In the genomic region with DNA sequence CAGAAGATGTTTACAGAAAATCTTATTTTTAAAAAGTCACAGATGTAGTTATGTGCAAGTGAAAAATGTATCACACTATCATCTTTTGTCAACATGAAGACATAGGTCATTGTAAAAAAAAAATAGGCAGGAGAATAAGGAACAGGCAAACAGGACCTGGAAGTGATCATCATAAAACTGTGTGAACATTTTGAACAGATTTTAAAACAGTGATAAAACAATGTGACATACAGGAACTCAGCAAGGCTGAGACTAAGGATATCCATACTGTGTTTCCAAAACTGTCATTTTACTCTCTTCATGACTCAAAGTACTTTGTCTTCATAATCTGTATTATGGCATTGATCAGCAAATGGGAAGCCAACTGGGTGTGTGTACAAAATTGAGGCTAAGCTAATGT, we compare ENCODE assay signal across 20 cellular contexts.
DNase-seq lines count a peak whose midpoint lies in the region; ATAC-seq, FAIRE-seq and TF ChIP-seq lines count a peak whose summit lies in the region.
"Had no signal": no experiment of that assay in that cellular context is flagged by ENCODE, and none has a peak within 500 bp of the region (broad histone marks: within the 10 kb centered on the region; RNA-seq: fewer than 3 reads in every experiment).

No MANE protein-coding gene starts in this region.

- H3K27me3 ChIP-seq in A673 (replicated peaks; ENCODE audit: insufficient read depth, low read depth, low read length, poor library complexity) = no peaks in the 10 kb centered on the region
- H3K27me3 ChIP-seq in endothelial cell of umbilical vein (ENCODE audit: control insufficient read depth in 2 of 2, insufficient read depth in 2 of 2, low read length in 2 of 2) = no peaks in the 10 kb centered on the region
- no peaks in the 10 kb centered on the region for H3K27me3 ChIP-seq in aorta (ENCODE audit: control insufficient read depth in 1 of 2, insufficient read depth in 2 of 2, low read length in 1 of 2)
- no peaks in the 10 kb centered on the region for H3K27me3 ChIP-seq in thyroid gland
- H3K27me3 ChIP-seq: BLaER1 had no signal

- no peaks in the 10 kb centered on the region for H3K9me1 ChIP-seq in endothelial cell of umbilical vein (replicated peaks; ENCODE audit: control insufficient read depth, extremely low read depth, insufficient read depth, low read length)

- no peak for FAIRE-seq in endothelial cell of umbilical vein (lab: Jason Lieb, UNC)
- FAIRE-seq: GM18507, HTR-8/SVneo, K562 had no signal

- H3K4me2 ChIP-seq in endothelial cell of umbilical vein (ENCODE audit: insufficient read depth, low read length) = no peak overlapping the region
- H3K4me2 ChIP-seq: BLaER1 had no signal

- no peak for ATAC-seq in aorta (ENCODE audit: low FRiP score)
- ATAC-seq in GM19324 (IDR thresholded peaks at IDR 0.05; ENCODE audit: low FRiP score, unreplicated experiment) = no peak
- ATAC-seq: K562 had no signal

- H3K36me3 Mint-ChIP-seq in osteocyte (ENCODE audit: unreplicated experiment) = no peaks in the 10 kb centered on the region
- H3K36me3 Mint-ChIP-seq: CD4-positive, CD25-positive, alpha-beta regulatory T cell had no signal

- DNase-seq in A673 (ENCODE audit: low spot score) = no peak
- DNase-seq in SK-N-MC (ENCODE audit: low read depth, low spot score) = no peak
- peak; percentile 23 for DNase-seq in endothelial cell of umbilical vein (ENCODE audit: low read depth, low spot score)
- no peak for DNase-seq in osteocyte (ENCODE audit: extremely low spot score, unreplicated experiment)
- DNase-seq in SW480 (ENCODE audit: low spot score) = no peak
- DNase-seq in aorta = no peak
- no peak for DNase-seq in thyroid gland
- DNase-seq: 8988T; CD4-positive, CD25-positive, alpha-beta regulatory T cell; H7; Kasumi-1; NCI-H187; NCI-H510A; SHP77 had no signal

- no peak overlapping the region for H3K4me3 Mint-ChIP-seq in osteocyte (ENCODE audit: unreplicated experiment)
- H3K4me3 Mint-ChIP-seq: CD4-positive, CD25-positive, alpha-beta regulatory T cell had no signal

- H3K27ac Mint-ChIP-seq in osteocyte (ENCODE audit: unreplicated experiment) = peak overlapping the region; percentile 58
- H3K27ac Mint-ChIP-seq: CD4-positive, CD25-positive, alpha-beta regulatory T cell had no signal

- H3K36me3 ChIP-seq in A673 (ENCODE audit: insufficient read depth, low read length, poor library complexity, severe bottlenecking) (no peaks in the 10 kb centered on the region), SK-N-MC (ENCODE audit: insufficient read depth, low read length) (no peaks in the 10 kb centered on the region), endothelial cell of umbilical vein (ENCODE audit: control insufficient read depth in 2 of 2, extremely low read depth in 1 of 2, insufficient read depth in 2 of 2, low read length in 2 of 2) (no peaks in the 10 kb centered on the region), aorta (ENCODE audit: control insufficient read depth in 1 of 2, insufficient read depth in 2 of 2, low read length in 1 of 2) (no peaks in the 10 kb centered on the region), thyroid gland (no peaks in the 10 kb centered on the region)
- H3K36me3 ChIP-seq: BLaER1 had no signal

- intact Hi-C loops in A673 (cut with micrococcal nuclease; ENCODE audit: unreplicated experiment) = no loop called here
- intact Hi-C loops in endothelial cell of umbilical vein (cut with micrococcal nuclease) = no loop called here
- intact Hi-C loops in aorta (cut with DNase I) = no loop called here
- intact Hi-C loops in thyroid gland (cut with DNase I) = no loop called here

- peaks cover 3% of the 10 kb centered on the region for H3K9me3 ChIP-seq in A673 (ENCODE audit: low read depth, low read length, poor library complexity, severe bottlenecking)
- no peaks in the 10 kb centered on the region for H3K9me3 ChIP-seq in SK-N-MC (ENCODE audit: low read depth, low read length)
- no peaks in the 10 kb centered on the region for H3K9me3 ChIP-seq in endothelial cell of umbilical vein (replicated peaks; ENCODE audit: control insufficient read depth, insufficient read depth, low read length)
- no peaks in the 10 kb centered on the region for H3K9me3 ChIP-seq in aorta (ENCODE audit: control insufficient read depth, low read length)
- H3K9me3 ChIP-seq in thyroid gland = no peaks in the 10 kb centered on the region
- H3K9me3 ChIP-seq: BLaER1 had no signal

- H3K9me3 Mint-ChIP-seq in osteocyte (ENCODE audit: unreplicated experiment) = no peaks in the 10 kb centered on the region

- no peaks in the 10 kb centered on the region for H4K20me1 ChIP-seq in endothelial cell of umbilical vein (replicated peaks; ENCODE audit: control insufficient read depth, extremely low read depth, insufficient read depth, low read length)
- H4K20me1 ChIP-seq: BLaER1 had no signal

- no peaks in the 10 kb centered on the region for H3K27me3 Mint-ChIP-seq in osteocyte (ENCODE audit: unreplicated experiment)
- H3K27me3 Mint-ChIP-seq: CD4-positive, CD25-positive, alpha-beta regulatory T cell had no signal

- dilution Hi-C loops in endothelial cell of umbilical vein (cut with MboI; ENCODE audit: extremely low pct_ligation_motif_present, low sequenced_read_pairs) = no loop called here

- CTCF ChIA-PET in A673 (lab: Charles Lee) (no interaction called here), endothelial cell of umbilical vein (lab: Charles Lee) (interaction anchor here (0.8 to 1.6 kb wide), 2 partner anchors 129 to 387 kb away, joined by 3 to 4 read pairs; no protein-coding TSS in a partner anchor)

- TF ChIP-seq POLR2A in endothelial cell of umbilical vein (IDR thresholded peaks at IDR 0.05; ENCODE audit: low read depth, low read length) (no peak), thyroid gland (IDR thresholded peaks at IDR 0.05) (no peak)

- BruUV-seq in A673 (replicated peaks; lab: Mats Ljungman, UMichigan) = no TSS peak
- BruUV-seq in endothelial cell of umbilical vein (replicated peaks; lab: Mats Ljungman, UMichigan) = no TSS peak

- H3K27ac ChIP-seq in A673 (ENCODE audit: low read depth, low read length, poor library complexity, severe bottlenecking) = peak overlapping the region; percentile 64
- peak overlapping the region; percentile 63 for H3K27ac ChIP-seq in SK-N-MC
- no peak overlapping the region for H3K27ac ChIP-seq in endothelial cell of umbilical vein (ENCODE audit: insufficient read depth, low read depth, low read length)
- H3K27ac ChIP-seq in aorta (ENCODE audit: low read depth in 1 of 2, low read length in 2 of 2) = no peak overlapping the region
- H3K27ac ChIP-seq in thyroid gland = no peak overlapping the region
- H3K27ac ChIP-seq: BLaER1, RWPE1 had no signal

- H2AFZ ChIP-seq in endothelial cell of umbilical vein (ENCODE audit: low read depth, low read length) = no peak overlapping the region

- POLR2A ChIA-PET in A673 (lab: Charles Lee; ENCODE audit: low non-redundant PET) = no interaction called here
- POLR2A ChIA-PET in endothelial cell of umbilical vein (lab: Charles Lee) = no interaction called here

- H3K4me3 ChIP-seq in A673 (ENCODE audit: low read depth, low read length, poor library complexity, severe bottlenecking) (no peak overlapping the region), SK-N-MC (no peak overlapping the region), endothelial cell of umbilical vein (replicated peaks in 1 of 3; ENCODE audit: insufficient read depth in 1 of 3, low read depth in 1 of 3, low read length in 3 of 3) (no peak overlapping the region), aorta (ENCODE audit: low read length in 2 of 2) (no peak overlapping the region), thyroid gland (replicated peaks in 1 of 3) (no peak overlapping the region)
- H3K4me3 ChIP-seq: BLaER1, K562 had no signal

- peaks cover 24% of the 10 kb centered on the region for H3K4me1 Mint-ChIP-seq in osteocyte (ENCODE audit: unreplicated experiment)
- H3K4me1 Mint-ChIP-seq: CD4-positive, CD25-positive, alpha-beta regulatory T cell had no signal

- H3K9ac ChIP-seq in SK-N-MC (ENCODE audit: insufficient read length) (no peak overlapping the region), endothelial cell of umbilical vein (replicated peaks; ENCODE audit: extremely low read depth, insufficient read depth, low read length) (no peak overlapping the region)
- H3K9ac ChIP-seq: BLaER1 had no signal

- H3K79me2 ChIP-seq in endothelial cell of umbilical vein (ENCODE audit: control insufficient read depth, insufficient read depth, low read length) = no peaks in the 10 kb centered on the region

- H3K4me1 ChIP-seq in A673 (ENCODE audit: insufficient read depth, low read length, poor library complexity, severe bottlenecking) (peaks cover 26% of the 10 kb centered on the region), endothelial cell of umbilical vein (ENCODE audit: control insufficient read depth, extremely low read depth, insufficient read depth, low read length) (peaks cover 5% of the 10 kb centered on the region), aorta (ENCODE audit: control insufficient read depth in 1 of 2, insufficient read depth in 2 of 2, low read length in 2 of 2) (no peaks in the 10 kb centered on the region), thyroid gland (no peaks in the 10 kb centered on the region)

- no peak for TF ChIP-seq CTCF in A673 (conservative IDR thresholded peaks at IDR 0.05; ENCODE audit: low read depth, low read length)
- no peak for TF ChIP-seq CTCF in endothelial cell of umbilical vein (IDR thresholded peaks at IDR 0.05; ENCODE audit: extremely low read depth in 1 of 2, insufficient read depth in 1 of 2, low read depth in 1 of 2, low read length in 2 of 2)
- no peak for TF ChIP-seq CTCF in osteocyte (IDR thresholded peaks at IDR 0.05)
- no peak for TF ChIP-seq CTCF in thyroid gland (IDR thresholded peaks at IDR 0.05)

TF ChIP-seq in endothelial cell of umbilical vein, 7 proteins besides CTCF, POLR2A, EP300 and RAD21:
- no peak for TF ChIP-seq GATA2 (IDR thresholded peaks at IDR 0.05; ENCODE audit: insufficient read depth, insufficient read length, low read depth, low read length)
- TF ChIP-seq JUN (IDR thresholded peaks at IDR 0.05; ENCODE audit: borderline replicate concordance, insufficient read depth, insufficient read length, low read depth) = no peak
- no peak for TF ChIP-seq FOS (IDR thresholded peaks at IDR 0.05; ENCODE audit: borderline replicate concordance, insufficient read depth, low read length)
- TF ChIP-seq POLR2AphosphoS5 (IDR thresholded peaks at IDR 0.05; ENCODE audit: insufficient read depth, low read depth, low read length) = no peak
- TF ChIP-seq MYC (IDR thresholded peaks at IDR 0.05; ENCODE audit: low read depth, low read length) = no peak
- TF ChIP-seq EZH2 (IDR thresholded peaks at IDR 0.05; ENCODE audit: borderline replicate concordance, low read depth, low read length, severe bottlenecking) = no peak
- TF ChIP-seq, protein P1, sequence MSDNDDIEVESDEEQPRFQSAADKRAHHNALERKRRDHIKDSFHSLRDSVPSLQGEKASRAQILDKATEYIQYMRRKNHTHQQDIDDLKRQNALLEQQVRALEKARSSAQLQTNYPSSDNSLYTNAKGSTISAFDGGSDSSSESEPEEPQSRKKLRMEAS (IDR thresholded peaks at IDR 0.05; ENCODE audit: insufficient read depth, insufficient read length) = no peak

Comparison
In these comparisons a context has a peak if more than half of its experiments do, and no peak if none do; other contexts are left out.
1. H3K27ac ChIP-seq: peak in A673 (single experiment) and SK-N-MC (single experiment); none in endothelial cell of umbilical vein (single experiment), aorta (0 of 2) and thyroid gland (0 of 3).